In the genomic region with DNA sequence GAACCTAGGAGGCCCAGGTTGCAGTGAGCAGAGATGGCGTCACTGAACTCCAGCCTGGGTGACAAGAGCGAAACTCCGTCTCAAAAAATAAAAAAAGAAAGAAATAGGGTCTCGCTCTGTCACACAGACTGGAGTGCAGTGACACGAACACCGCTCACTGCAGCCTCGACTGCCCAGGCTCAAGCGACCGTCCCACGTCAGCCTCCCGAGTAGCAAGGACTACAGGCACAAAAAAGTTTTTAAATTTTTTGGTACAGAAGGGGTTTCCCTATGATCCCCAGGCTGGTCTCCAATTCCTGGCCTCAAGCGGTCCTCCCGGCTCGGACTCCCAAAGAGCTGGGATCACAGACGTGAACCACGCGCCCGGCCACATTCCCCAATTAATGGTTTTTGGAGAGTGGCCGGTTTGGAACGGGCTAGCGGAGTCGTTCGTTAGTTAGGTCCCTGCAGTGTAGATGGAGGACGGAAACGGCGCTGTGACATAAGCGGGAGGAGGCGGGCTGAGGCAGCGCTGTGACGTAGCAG, we compare ENCODE assay signal across 1 cellular context.
A peak's percentile ranks its signal among the peaks of the same experiment; 100 is the strongest.
TF ChIP-seq lines count a peak whose summit lies in the region.

No MANE protein-coding gene starts in this region.

TF ChIP-seq in K562, 482 proteins besides CTCF, POLR2A, EP300 and RAD21 (continued from another document and continues in another):
- TF ChIP-seq, protein P1, sequence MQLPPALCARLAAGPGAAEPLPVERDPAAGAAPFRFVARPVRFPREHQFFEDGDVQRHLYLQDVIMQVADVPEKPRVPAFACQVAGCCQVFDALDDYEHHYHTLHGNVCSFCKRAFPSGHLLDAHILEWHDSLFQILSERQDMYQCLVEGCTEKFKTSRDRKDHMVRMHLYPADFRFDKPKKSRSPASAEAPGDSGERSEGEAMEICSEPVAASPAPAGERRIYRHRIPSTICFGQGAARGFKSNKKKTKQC (CRISPR knock-in tag; IDR thresholded peaks at IDR 0.05) = no peak
- TF ChIP-seq PTTG1 (tag; IDR thresholded peaks at IDR 0.05; ENCODE audit: low read depth) = no peak
- no peak for TF ChIP-seq HSF4 (CRISPR knock-in tag; IDR thresholded peaks at IDR 0.05; ENCODE audit: borderline replicate concordance)
- TF ChIP-seq ZNF280B (CRISPR knock-in tag; IDR thresholded peaks at IDR 0.05) = no peak
- TF ChIP-seq CREB1 (IDR thresholded peaks at IDR 0.05) = no peak
- TF ChIP-seq CREB1 (CRISPR knock-in tag; IDR thresholded peaks at IDR 0.05) = no peak
- TF ChIP-seq FOS (IDR thresholded peaks at IDR 0.05; ENCODE audit: extremely low read depth, insufficient read length) = no peak
- TF ChIP-seq DMBX1 (CRISPR knock-in tag; IDR thresholded peaks at IDR 0.05; ENCODE audit: borderline replicate concordance) = peak; percentile 45; the same call in 1 of the 2 replicates
- no peak for TF ChIP-seq ZNF77 (CRISPR knock-in tag; IDR thresholded peaks at IDR 0.05)
- no peak for TF ChIP-seq ZNF436 (CRISPR knock-in tag; IDR thresholded peaks at IDR 0.05)
- TF ChIP-seq MAFK (IDR thresholded peaks at IDR 0.05; ENCODE audit: low read length) = no peak
- TF ChIP-seq, protein P2, sequence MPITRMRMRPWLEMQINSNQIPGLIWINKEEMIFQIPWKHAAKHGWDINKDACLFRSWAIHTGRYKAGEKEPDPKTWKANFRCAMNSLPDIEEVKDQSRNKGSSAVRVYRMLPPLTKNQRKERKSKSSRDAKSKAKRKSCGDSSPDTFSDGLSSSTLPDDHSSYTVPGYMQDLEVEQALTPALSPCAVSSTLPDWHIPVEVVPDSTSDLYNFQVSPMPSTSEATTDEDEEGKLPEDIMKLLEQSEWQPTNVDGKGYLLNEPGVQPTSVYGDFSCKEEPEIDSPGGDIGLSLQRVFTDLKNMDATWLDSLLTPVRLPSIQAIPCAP (CRISPR knock-in tag; IDR thresholded peaks at IDR 0.05; ENCODE audit: borderline replicate concordance) = no peak
- TF ChIP-seq, protein P3, sequence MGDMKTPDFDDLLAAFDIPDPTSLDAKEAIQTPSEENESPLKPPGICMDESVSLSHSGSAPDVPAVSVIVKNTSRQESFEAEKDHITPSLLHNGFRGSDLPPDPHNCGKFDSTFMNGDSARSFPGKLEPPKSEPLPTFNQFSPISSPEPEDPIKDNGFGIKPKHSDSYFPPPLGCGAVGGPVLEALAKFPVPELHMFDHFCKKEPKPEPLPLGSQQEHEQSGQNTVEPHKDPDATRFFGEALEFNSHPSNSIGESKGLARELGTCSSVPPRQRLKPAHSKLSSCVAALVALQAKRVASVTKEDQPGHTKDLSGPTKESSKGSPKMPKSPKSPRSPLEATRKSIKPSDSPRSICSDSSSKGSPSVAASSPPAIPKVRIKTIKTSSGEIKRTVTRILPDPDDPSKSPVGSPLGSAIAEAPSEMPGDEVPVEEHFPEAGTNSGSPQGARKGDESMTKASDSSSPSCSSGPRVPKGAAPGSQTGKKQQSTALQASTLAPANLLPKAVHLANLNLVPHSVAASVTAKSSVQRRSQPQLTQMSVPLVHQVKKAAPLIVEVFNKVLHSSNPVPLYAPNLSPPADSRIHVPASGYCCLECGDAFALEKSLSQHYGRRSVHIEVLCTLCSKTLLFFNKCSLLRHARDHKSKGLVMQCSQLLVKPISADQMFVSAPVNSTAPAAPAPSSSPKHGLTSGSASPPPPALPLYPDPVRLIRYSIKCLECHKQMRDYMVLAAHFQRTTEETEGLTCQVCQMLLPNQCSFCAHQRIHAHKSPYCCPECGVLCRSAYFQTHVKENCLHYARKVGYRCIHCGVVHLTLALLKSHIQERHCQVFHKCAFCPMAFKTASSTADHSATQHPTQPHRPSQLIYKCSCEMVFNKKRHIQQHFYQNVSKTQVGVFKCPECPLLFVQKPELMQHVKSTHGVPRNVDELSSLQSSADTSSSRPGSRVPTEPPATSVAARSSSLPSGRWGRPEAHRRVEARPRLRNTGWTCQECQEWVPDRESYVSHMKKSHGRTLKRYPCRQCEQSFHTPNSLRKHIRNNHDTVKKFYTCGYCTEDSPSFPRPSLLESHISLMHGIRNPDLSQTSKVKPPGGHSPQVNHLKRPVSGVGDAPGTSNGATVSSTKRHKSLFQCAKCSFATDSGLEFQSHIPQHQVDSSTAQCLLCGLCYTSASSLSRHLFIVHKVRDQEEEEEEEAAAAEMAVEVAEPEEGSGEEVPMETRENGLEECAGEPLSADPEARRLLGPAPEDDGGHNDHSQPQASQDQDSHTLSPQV (IDR thresholded peaks at IDR 0.05) = no peak; the same call in 1 of the 2 replicates
- TF ChIP-seq BRCA1 (IDR thresholded peaks at IDR 0.05) = no peak
- no peak for TF ChIP-seq BRCA1 (CRISPR knock-in tag; IDR thresholded peaks at IDR 0.05)
- 0 out of 2 replicates have a peak, but pooled peaks have one; percentile 30 for TF ChIP-seq HEY1 (CRISPR knock-in tag; IDR thresholded peaks at IDR 0.05; ENCODE audit: borderline replicate concordance)
- no peak for TF ChIP-seq RFX1 (IDR thresholded peaks at IDR 0.05)
- TF ChIP-seq, protein P4, sequence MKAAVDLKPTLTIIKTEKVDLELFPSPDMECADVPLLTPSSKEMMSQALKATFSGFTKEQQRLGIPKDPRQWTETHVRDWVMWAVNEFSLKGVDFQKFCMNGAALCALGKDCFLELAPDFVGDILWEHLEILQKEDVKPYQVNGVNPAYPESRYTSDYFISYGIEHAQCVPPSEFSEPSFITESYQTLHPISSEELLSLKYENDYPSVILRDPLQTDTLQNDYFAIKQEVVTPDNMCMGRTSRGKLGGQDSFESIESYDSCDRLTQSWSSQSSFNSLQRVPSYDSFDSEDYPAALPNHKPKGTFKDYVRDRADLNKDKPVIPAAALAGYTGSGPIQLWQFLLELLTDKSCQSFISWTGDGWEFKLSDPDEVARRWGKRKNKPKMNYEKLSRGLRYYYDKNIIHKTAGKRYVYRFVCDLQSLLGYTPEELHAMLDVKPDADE (conservative IDR thresholded peaks at IDR 0.05; ENCODE audit: control insufficient read depth, low read depth, low read length) = no peak
- TF ChIP-seq THAP12 (CRISPR knock-in tag; IDR thresholded peaks at IDR 0.05) = no peak
- TF ChIP-seq NR1H2 (CRISPR knock-in tag; IDR thresholded peaks at IDR 0.05) = 0 out of 2 replicates have a peak, but pooled peaks have one; percentile 2
- TF ChIP-seq, protein P5, sequence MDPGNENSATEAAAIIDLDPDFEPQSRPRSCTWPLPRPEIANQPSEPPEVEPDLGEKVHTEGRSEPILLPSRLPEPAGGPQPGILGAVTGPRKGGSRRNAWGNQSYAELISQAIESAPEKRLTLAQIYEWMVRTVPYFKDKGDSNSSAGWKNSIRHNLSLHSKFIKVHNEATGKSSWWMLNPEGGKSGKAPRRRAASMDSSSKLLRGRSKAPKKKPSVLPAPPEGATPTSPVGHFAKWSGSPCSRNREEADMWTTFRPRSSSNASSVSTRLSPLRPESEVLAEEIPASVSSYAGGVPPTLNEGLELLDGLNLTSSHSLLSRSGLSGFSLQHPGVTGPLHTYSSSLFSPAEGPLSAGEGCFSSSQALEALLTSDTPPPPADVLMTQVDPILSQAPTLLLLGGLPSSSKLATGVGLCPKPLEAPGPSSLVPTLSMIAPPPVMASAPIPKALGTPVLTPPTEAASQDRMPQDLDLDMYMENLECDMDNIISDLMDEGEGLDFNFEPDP (CRISPR knock-in tag; IDR thresholded peaks at IDR 0.05) = no peak
- TF ChIP-seq CC2D1A (IDR thresholded peaks at IDR 0.05) = no peak
- TF ChIP-seq, protein P6, sequence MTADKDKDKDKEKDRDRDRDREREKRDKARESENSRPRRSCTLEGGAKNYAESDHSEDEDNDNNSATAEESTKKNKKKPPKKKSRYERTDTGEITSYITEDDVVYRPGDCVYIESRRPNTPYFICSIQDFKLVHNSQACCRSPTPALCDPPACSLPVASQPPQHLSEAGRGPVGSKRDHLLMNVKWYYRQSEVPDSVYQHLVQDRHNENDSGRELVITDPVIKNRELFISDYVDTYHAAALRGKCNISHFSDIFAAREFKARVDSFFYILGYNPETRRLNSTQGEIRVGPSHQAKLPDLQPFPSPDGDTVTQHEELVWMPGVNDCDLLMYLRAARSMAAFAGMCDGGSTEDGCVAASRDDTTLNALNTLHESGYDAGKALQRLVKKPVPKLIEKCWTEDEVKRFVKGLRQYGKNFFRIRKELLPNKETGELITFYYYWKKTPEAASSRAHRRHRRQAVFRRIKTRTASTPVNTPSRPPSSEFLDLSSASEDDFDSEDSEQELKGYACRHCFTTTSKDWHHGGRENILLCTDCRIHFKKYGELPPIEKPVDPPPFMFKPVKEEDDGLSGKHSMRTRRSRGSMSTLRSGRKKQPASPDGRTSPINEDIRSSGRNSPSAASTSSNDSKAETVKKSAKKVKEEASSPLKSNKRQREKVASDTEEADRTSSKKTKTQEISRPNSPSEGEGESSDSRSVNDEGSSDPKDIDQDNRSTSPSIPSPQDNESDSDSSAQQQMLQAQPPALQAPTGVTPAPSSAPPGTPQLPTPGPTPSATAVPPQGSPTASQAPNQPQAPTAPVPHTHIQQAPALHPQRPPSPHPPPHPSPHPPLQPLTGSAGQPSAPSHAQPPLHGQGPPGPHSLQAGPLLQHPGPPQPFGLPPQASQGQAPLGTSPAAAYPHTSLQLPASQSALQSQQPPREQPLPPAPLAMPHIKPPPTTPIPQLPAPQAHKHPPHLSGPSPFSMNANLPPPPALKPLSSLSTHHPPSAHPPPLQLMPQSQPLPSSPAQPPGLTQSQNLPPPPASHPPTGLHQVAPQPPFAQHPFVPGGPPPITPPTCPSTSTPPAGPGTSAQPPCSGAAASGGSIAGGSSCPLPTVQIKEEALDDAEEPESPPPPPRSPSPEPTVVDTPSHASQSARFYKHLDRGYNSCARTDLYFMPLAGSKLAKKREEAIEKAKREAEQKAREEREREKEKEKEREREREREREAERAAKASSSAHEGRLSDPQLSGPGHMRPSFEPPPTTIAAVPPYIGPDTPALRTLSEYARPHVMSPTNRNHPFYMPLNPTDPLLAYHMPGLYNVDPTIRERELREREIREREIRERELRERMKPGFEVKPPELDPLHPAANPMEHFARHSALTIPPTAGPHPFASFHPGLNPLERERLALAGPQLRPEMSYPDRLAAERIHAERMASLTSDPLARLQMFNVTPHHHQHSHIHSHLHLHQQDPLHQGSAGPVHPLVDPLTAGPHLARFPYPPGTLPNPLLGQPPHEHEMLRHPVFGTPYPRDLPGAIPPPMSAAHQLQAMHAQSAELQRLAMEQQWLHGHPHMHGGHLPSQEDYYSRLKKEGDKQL (CRISPR knock-in tag; IDR thresholded peaks at IDR 0.05; ENCODE audit: borderline replicate concordance) = no peak
- no peak for TF ChIP-seq MTA1 (IDR thresholded peaks at IDR 0.05; ENCODE audit: borderline replicate concordance)
- TF ChIP-seq TAF1 (IDR thresholded peaks at IDR 0.05; ENCODE audit: control insufficient read depth, extremely low read depth, insufficient read depth, low read length, severe bottlenecking) = peak; percentile 55
- TF ChIP-seq, protein P7, sequence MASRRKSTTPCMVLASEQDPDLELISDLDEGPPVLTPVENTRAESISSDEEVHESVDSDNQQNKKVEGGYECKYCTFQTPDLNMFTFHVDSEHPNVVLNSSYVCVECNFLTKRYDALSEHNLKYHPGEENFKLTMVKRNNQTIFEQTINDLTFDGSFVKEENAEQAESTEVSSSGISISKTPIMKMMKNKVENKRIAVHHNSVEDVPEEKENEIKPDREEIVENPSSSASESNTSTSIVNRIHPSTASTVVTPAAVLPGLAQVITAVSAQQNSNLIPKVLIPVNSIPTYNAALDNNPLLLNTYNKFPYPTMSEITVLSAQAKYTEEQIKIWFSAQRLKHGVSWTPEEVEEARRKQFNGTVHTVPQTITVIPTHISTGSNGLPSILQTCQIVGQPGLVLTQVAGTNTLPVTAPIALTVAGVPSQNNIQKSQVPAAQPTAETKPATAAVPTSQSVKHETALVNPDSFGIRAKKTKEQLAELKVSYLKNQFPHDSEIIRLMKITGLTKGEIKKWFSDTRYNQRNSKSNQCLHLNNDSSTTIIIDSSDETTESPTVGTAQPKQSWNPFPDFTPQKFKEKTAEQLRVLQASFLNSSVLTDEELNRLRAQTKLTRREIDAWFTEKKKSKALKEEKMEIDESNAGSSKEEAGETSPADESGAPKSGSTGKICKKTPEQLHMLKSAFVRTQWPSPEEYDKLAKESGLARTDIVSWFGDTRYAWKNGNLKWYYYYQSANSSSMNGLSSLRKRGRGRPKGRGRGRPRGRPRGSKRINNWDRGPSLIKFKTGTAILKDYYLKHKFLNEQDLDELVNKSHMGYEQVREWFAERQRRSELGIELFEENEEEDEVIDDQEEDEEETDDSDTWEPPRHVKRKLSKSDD (conservative IDR thresholded peaks at IDR 0.05; ENCODE audit: low read length) = no peak
